Comparison of ENCODE assay signal across 1 cellular context in genomic region chr4:150235795-150236385, GRCh38.
TF ChIP-seq lines count a peak whose summit lies in the region.

No MANE protein-coding gene starts in this region.

TF ChIP-seq in GM23338, 12 proteins besides CTCF, POLR2A, EP300 and RAD21 (continued from another document):
- TF ChIP-seq ZNF462 (CRISPR knock-in tag; IDR thresholded peaks at IDR 0.05), result no peak
- TF ChIP-seq ETS1 (IDR thresholded peaks at IDR 0.05), result no peak
- no peak for TF ChIP-seq POLR2AphosphoS5 (IDR thresholded peaks at IDR 0.05; ENCODE audit: low read depth)
- TF ChIP-seq REST (IDR thresholded peaks at IDR 0.05; ENCODE audit: unreplicated experiment), result no peak
- no peak for TF ChIP-seq JUNB (IDR thresholded peaks at IDR 0.05; ENCODE audit: unreplicated experiment)
- TF ChIP-seq ZNF331 (CRISPR knock-in tag; IDR thresholded peaks at IDR 0.05; ENCODE audit: low read depth), result no peak
